Comparison of ENCODE assay signal across 1 cellular context in genomic region chr3:66021731-66022131, GRCh38.
TF ChIP-seq lines count a peak whose summit lies in the region.

No MANE protein-coding gene starts in this region.

TF ChIP-seq in SK-N-SH treated with all-trans-retinoic acid at 6 μM for 48 hours, 23 proteins besides CTCF, POLR2A, EP300 and RAD21 (continued from another document):
- TF ChIP-seq POU6F1 (CRISPR knock-in tag; IDR thresholded peaks at IDR 0.05; ENCODE audit: borderline replicate concordance, low read depth) = no peak
- TF ChIP-seq SNAI2 (CRISPR knock-in tag; IDR thresholded peaks at IDR 0.05) = no peak
- no peak for TF ChIP-seq ZNF8 (CRISPR knock-in tag; IDR thresholded peaks at IDR 0.05)
- TF ChIP-seq CSDC2 (CRISPR knock-in tag; IDR thresholded peaks at IDR 0.05) = no peak
- no peak for TF ChIP-seq BACH2 (CRISPR knock-in tag; IDR thresholded peaks at IDR 0.05; ENCODE audit: borderline replicate concordance)
- no peak for TF ChIP-seq CREB5 (CRISPR knock-in tag; IDR thresholded peaks at IDR 0.05; ENCODE audit: low read depth)
- TF ChIP-seq CSRNP3 (CRISPR knock-in tag; IDR thresholded peaks at IDR 0.05) = no peak
- no peak for TF ChIP-seq ESRRG (CRISPR knock-in tag; IDR thresholded peaks at IDR 0.05)
- TF ChIP-seq OSR1 (CRISPR knock-in tag; IDR thresholded peaks at IDR 0.05) = no peak
